31 cellular contexts compared by ENCODE assay signal in genomic region chr13:31697290-31697689, GRCh38. TPM values are rescaled to one million over a fixed set of nuclear protein-coding genes. Genes with fewer than 3 reads are reported as not detected.
DNase-seq lines count a peak whose midpoint lies in the region; ATAC-seq, FAIRE-seq and TF ChIP-seq lines count a peak whose summit lies in the region.
"Had no signal": no experiment of that assay in that cellular context is flagged by ENCODE, and none has a peak within 500 bp of the region (broad histone marks: within the 10 kb centered on the region; RNA-seq: fewer than 3 reads in every experiment).

No MANE protein-coding gene starts in this region.

- H2AK5ac ChIP-seq in mesendoderm (ENCODE audit: low read length), result no peak overlapping the region

- H2AFZ ChIP-seq in GM23248, result no peak overlapping the region
- H2AFZ ChIP-seq: hepatocyte had no signal

- in situ Hi-C loops in GM23248 (cut with MboI), result no loop called here

- H3K27me3 ChIP-seq in GM23248 (replicated peaks; ENCODE audit: insufficient read depth) (no peaks in the 10 kb centered on the region), mesendoderm (ENCODE audit: insufficient read depth, low read length, poor library complexity) (no peaks in the 10 kb centered on the region), dorsolateral prefrontal cortex (no peaks in the 10 kb centered on the region)
- H3K27me3 ChIP-seq: body of pancreas, gastroesophageal sphincter, hepatocyte, testis, uterus had no signal

- no peak overlapping the region for H3K23ac ChIP-seq in mesendoderm (ENCODE audit: low read length)

- no peak for FAIRE-seq in D721Med (lab: Jason Lieb, UNC)
- FAIRE-seq: HTR-8/SVneo, K562 had no signal

- TF ChIP-seq CTCF in choroid plexus epithelial cell (conservative IDR thresholded peaks at IDR 0.05; ENCODE audit: low read depth, low read length) (no peak), dorsolateral prefrontal cortex (IDR thresholded peaks at IDR 0.05 in 54 of 56, conservative IDR thresholded peaks at IDR 0.05 in 2 of 56; ENCODE audit: low read depth in 1 of 56, partially characterized antibody in 56 of 56) (no peak), D721Med (IDR thresholded peaks at IDR 0.05; ENCODE audit: insufficient read depth, missing control alignments) (no peak)

- no peak overlapping the region for H3K4ac ChIP-seq in mesendoderm (ENCODE audit: low read depth, low read length)

- H3F3A ChIP-seq in GM23248 (ENCODE audit: insufficient read depth), result peaks cover 7% of the 10 kb centered on the region; the same call in 1 of the 2 replicates

- DNase-seq in GM23248, result peak; percentile 29
- peak; percentile 67 for DNase-seq in RPMI7951 (ENCODE audit: low read depth)
- peak; percentile 3 for DNase-seq in choroid plexus epithelial cell (ENCODE audit: low read depth)
- peak; percentile 2 for DNase-seq in mesendoderm
- no peak for DNase-seq in dorsolateral prefrontal cortex
- no peak for DNase-seq in D721Med (ENCODE audit: insufficient read length, low spot score)
- no peak for DNase-seq in left colon
- DNase-seq in ecto neural progenitor cell (ENCODE audit: low spot score), result no peak
- DNase-seq: activated CD4-positive, alpha-beta T cell treated with anti-CD3 and anti-CD28 coated beads for 4 hours; activated CD8-positive, alpha-beta memory T cell treated with anti-CD3 and anti-CD28 coated beads for 24 hours; activated effector memory CD4-positive, alpha-beta T cell treated with Interleukin-2 at 50 U/mL for 16 hours; activated naive CD8-positive, alpha-beta T cell treated with anti-CD3 and anti-CD28 coated beads, Interleukin-2, amount 10 ng/mL, durations not matched to agents 7 days and 5 days; body of pancreas; effector memory CD4-positive, alpha-beta T cell; left ventricle myocardium inferior; NCI-H1436; NCI-H446 treated with DMSO at 0.1 percent for 48 hours; nucleus accumbens; stimulated activated naive CD8-positive, alpha-beta T cell treated with anti-CD3 and anti-CD28 coated beads, Interleukin-15, Interleukin-2, amounts not matched to agents 100 U/mL and 50 U/mL, for 24 hours; T-helper 9 cell; testis; uterus had no signal

- no peak overlapping the region for H4K5ac ChIP-seq in mesendoderm (ENCODE audit: low read length)

- no peak overlapping the region for H2BK5ac ChIP-seq in mesendoderm (ENCODE audit: low read length)

- no peak for ATAC-seq in left colon
- ATAC-seq: body of pancreas; gastroesophageal sphincter; K562; Right ventricle myocardium inferior; stimulated activated naive CD8-positive, alpha-beta T cell treated with anti-CD3 and anti-CD28 coated beads, Interleukin-15, Interleukin-2, amounts not matched to agents 100 U/mL and 50 U/mL, for 24 hours had no signal

- H3K79me2 ChIP-seq in GM23248 (ENCODE audit: insufficient read depth) (no peaks in the 10 kb centered on the region), mesendoderm (ENCODE audit: control insufficient read depth, insufficient read depth, low read length) (no peaks in the 10 kb centered on the region)
- H3K79me2 ChIP-seq: hepatocyte had no signal

- no peak overlapping the region for H3K56ac ChIP-seq in mesendoderm (ENCODE audit: low read length)

- H3K79me1 ChIP-seq in mesendoderm (ENCODE audit: low read length), result no peaks in the 10 kb centered on the region

- H3K4me1 ChIP-seq in GM23248 (ENCODE audit: insufficient read depth), result peaks cover 7% of the 10 kb centered on the region
- H3K4me1 ChIP-seq in mesendoderm (ENCODE audit: control insufficient read depth, low read depth, low read length), result peaks cover 2% of the 10 kb centered on the region
- H3K4me1 ChIP-seq: body of pancreas, gastroesophageal sphincter, left ventricle myocardium inferior, testis, uterus had no signal

- H4K20me1 ChIP-seq in GM23248 (ENCODE audit: insufficient read depth), result no peaks in the 10 kb centered on the region

- no peaks in the 10 kb centered on the region; the same call in 1 of the 2 replicates for H3K9me2 ChIP-seq in GM23248 (ENCODE audit: insufficient read depth)

- H2BK120ac ChIP-seq in mesendoderm (ENCODE audit: low read depth, low read length), result no peak overlapping the region

- H4K8ac ChIP-seq in mesendoderm (ENCODE audit: low read depth, low read length), result no peak overlapping the region

- H3K36me3 ChIP-seq in GM23248 (ENCODE audit: low read depth) (no peaks in the 10 kb centered on the region), mesendoderm (ENCODE audit: control insufficient read depth, insufficient read depth, low read length) (no peaks in the 10 kb centered on the region)
- H3K36me3 ChIP-seq: gastroesophageal sphincter, left ventricle myocardium inferior, uterus had no signal

- 0% methylated on average over 1 of the region's 1 CpG for WGBS in GM23248 (ENCODE audit: low coverage in 1 of 2, low lambda C conversion rate in 2 of 2, missing lambda C conversion rate in 2 of 2), 2 experiments
- no CpG with 5 or more reads among the region's 1 CpG for WGBS in mesendoderm (ENCODE audit: extremely low coverage, insufficient coverage, low lambda C conversion rate)

- H3K9me3 ChIP-seq in GM23248 (ENCODE audit: low read depth), result no peaks in the 10 kb centered on the region
- H3K9me3 ChIP-seq: testis, uterus had no signal

- no peak overlapping the region for H3K27ac ChIP-seq in GM23248
- H3K27ac ChIP-seq in mesendoderm (ENCODE audit: low read depth, low read length), result no peak overlapping the region
- H3K27ac ChIP-seq in dorsolateral prefrontal cortex, result no peak overlapping the region
- H3K27ac ChIP-seq: body of pancreas, gastroesophageal sphincter, hepatocyte, left ventricle myocardium inferior, testis, uterus, VCaP had no signal

- no peak overlapping the region for H2BK15ac ChIP-seq in mesendoderm (replicated peaks; ENCODE audit: low read depth)

- H3K4me2 ChIP-seq in GM23248 (ENCODE audit: unreplicated experiment) (no peak overlapping the region), mesendoderm (ENCODE audit: low read length) (no peak overlapping the region)
- H3K4me2 ChIP-seq: hepatocyte had no signal

- H3K4me3 ChIP-seq in GM23248 (no peak overlapping the region), choroid plexus epithelial cell (ENCODE audit: low read depth, low read length) (no peak overlapping the region), mesendoderm (ENCODE audit: low read length) (no peak overlapping the region), dorsolateral prefrontal cortex (no peak overlapping the region)
- H3K4me3 ChIP-seq: body of pancreas, gastroesophageal sphincter, hepatocyte, K562, left ventricle myocardium inferior, testis, uterus had no signal

- no peak overlapping the region for H3K9ac ChIP-seq in GM23248
- H3K9ac ChIP-seq in mesendoderm (ENCODE audit: low read length), result no peak overlapping the region

- intact Hi-C loops in dorsolateral prefrontal cortex (cut with DNase I), result no loop called here
- intact Hi-C loops in left colon (cut with DNase I, micrococcal nuclease), result no loop called here

- H3K18ac ChIP-seq in mesendoderm (ENCODE audit: low read length), result no peak overlapping the region

RNA-seq across cellular contexts. Expression of gene RXFP2, which starts 42.0 kb away (rescaled TPM):
- not detected in 2 replicates for total RNA-seq in GM23248 (2014; rRNA removed; shearing (Covaris generic))
- 0.09 TPM in 1 of 2 replicates, not detected in the other for polyA plus RNA-seq in GM23248 (2016; fragmentation: Nextera tagmentation; extraction: Ambion mirVana)
- total RNA-seq in RPMI7951 (2014; rRNA removed; shearing (Covaris generic)), result 1.1 and 1.2 TPM in 2 replicates
- not detected for polyA plus RNA-seq in mesendoderm (2013, experiment 1 of 2)
- not detected for polyA plus RNA-seq in mesendoderm (2013, experiment 2 of 2)
- total RNA-seq in dorsolateral prefrontal cortex (under 1 TPM in 41 of 120 experiments, not detected in 79; 0.15 to 0.79 (median 0.22) TPM), left colon (not detected)
- total RNA-seq: activated naive CD8-positive, alpha-beta T cell treated with anti-CD3 and anti-CD28 coated beads, Interleukin-2, amount 10 ng/mL, durations not matched to agents 7 days and 5 days; body of pancreas; gastroesophageal sphincter; H4; hepatocyte; K562; left ventricle myocardium inferior; OCI-LY7; Right ventricle myocardium inferior had no signal
- polyA plus RNA-seq: esophagus, hepatocyte, K562 had no signal

Comparison
In these comparisons a context has a peak if more than half of its experiments do, and no peak if none do; other contexts are left out.
1. DNase-seq: peak in GM23248 (single experiment), RPMI7951 (single experiment), choroid plexus epithelial cell (single experiment) and mesendoderm (single experiment); none in dorsolateral prefrontal cortex (0 of 10), D721Med (single experiment), left colon (0 of 2) and ecto neural progenitor cell (single experiment).